In genomic region chr14:36176524-36176923, GRCh38 we compare ENCODE assay signal across 22 cellular contexts. TPM values are rescaled to one million over a fixed set of nuclear protein-coding genes. Genes with fewer than 3 reads are reported as not detected.
A peak's percentile ranks its signal among the peaks of the same experiment; 100 is the strongest.
DNase-seq lines count a peak whose midpoint lies in the region; ATAC-seq and TF ChIP-seq lines count a peak whose summit lies in the region.
"Had no signal": no experiment of that assay in that cellular context is flagged by ENCODE, and none has a peak within 500 bp of the region (broad histone marks: within the 10 kb centered on the region; RNA-seq: fewer than 3 reads in every experiment).

PTCSC3 (minus strand) TSS chr14:36176722.

- H3K4me1 ChIP-seq in GM23338 (ENCODE audit: insufficient read depth), result peaks cover 3% of the 10 kb centered on the region; the same call in 1 of the 2 replicates
- H3K4me1 ChIP-seq: Peyer's patch had no signal

- H4K20me1 ChIP-seq in GM23338 (replicated peaks; ENCODE audit: insufficient read depth), result no peaks in the 10 kb centered on the region

- no peaks in the 10 kb centered on the region for H3K79me2 ChIP-seq in GM23338 (replicated peaks; ENCODE audit: insufficient read depth)

- no peaks in the 10 kb centered on the region for H3K36me3 ChIP-seq in GM23338 (ENCODE audit: insufficient read depth)
- H3K36me3 ChIP-seq: MG63, Peyer's patch had no signal

- no peak within 1 kb of the TSS for H3K27ac Mint-ChIP-seq in GM23338
- peak within 1 kb of the TSS; percentile 37 to 92 (median 84) for H3K27ac Mint-ChIP-seq in nephron
- H3K27ac Mint-ChIP-seq in T-helper 2 cell treated with Interferon-gamma antibody and Interleukin-4, amounts not matched to agents 5 μg/mL and 100 μg/mL, for 36 hours, result no peak within 1 kb of the TSS
- H3K27ac Mint-ChIP-seq: CD8-positive, alpha-beta T cell had no signal

- H3K9me3 Mint-ChIP-seq in GM23338 (no peaks in the 10 kb centered on the region), nephron (no peaks in the 10 kb centered on the region)
- H3K9me3 Mint-ChIP-seq in T-helper 2 cell treated with Interferon-gamma antibody and Interleukin-4, amounts not matched to agents 5 μg/mL and 100 μg/mL, for 36 hours, result no peaks in the 10 kb centered on the region
- H3K9me3 Mint-ChIP-seq: CD8-positive, alpha-beta T cell had no signal

- CTCF ChIA-PET in GM10248 (lab: Yijun Ruan, JAX), result interaction anchor here (1.3 kb wide), 1 partner anchor 79 kb away, joined by 3 read pairs; no protein-coding TSS in a partner anchor

- H3K36me3 Mint-ChIP-seq in GM23338 (ENCODE audit: low read depth), result no peaks in the 10 kb centered on the region
- H3K36me3 Mint-ChIP-seq in nephron (ENCODE audit: low read depth), result no peaks in the 10 kb centered on the region
- H3K36me3 Mint-ChIP-seq in T-helper 2 cell treated with Interferon-gamma antibody and Interleukin-4, amounts not matched to agents 5 μg/mL and 100 μg/mL, for 36 hours (ENCODE audit: low read depth), result no peaks in the 10 kb centered on the region
- H3K36me3 Mint-ChIP-seq: CD8-positive, alpha-beta T cell had no signal

- DNase-seq in GM23338 (ENCODE audit: low spot score) (no peak), fibroblast of gingiva (ENCODE audit: low read depth) (peak; percentile 78), GM10248 (ENCODE audit: extremely low spot score) (no peak), AML-193 (lab: John Stamatoyannopoulos, UW) (no peak), SK-N-DZ (ENCODE audit: low spot score) (no peak)
- no peak for DNase-seq in T-helper 2 cell treated with Interferon-gamma antibody and Interleukin-4, amounts not matched to agents 5 μg/mL and 100 μg/mL, for 36 hours (ENCODE audit: low spot score)
- DNase-seq: C1 segment of cervical spinal cord; CD8-positive, alpha-beta T cell; Kasumi-1; MG63; NCI-H1417; NCI-H1694 treated with DMSO at 0.1 percent for 48 hours; NCI-H2081 treated with DMSO at 0.1 percent for 48 hours; NCI-H2171 treated with DMSO at 0.1 percent for 48 hours; NCI-H446; NCI-H526; Peyer's patch had no signal

- TF ChIP-seq CTCF in GM23338 (conservative IDR thresholded peaks at IDR 0.05; ENCODE audit: low read depth in 2 of 2) (no peak), nephron (IDR thresholded peaks at IDR 0.05; ENCODE audit: unreplicated experiment in 3 of 3) (no peak), GM10248 (IDR thresholded peaks at IDR 0.05; ENCODE audit: control extremely low read depth, extremely low read depth, low read depth, missing control alignments) (no peak)

- no peaks in the 10 kb centered on the region for H3K9me2 ChIP-seq in GM23338 (ENCODE audit: insufficient read depth)

- no peak within 1 kb of the TSS for H3K27ac ChIP-seq in GM23338 (ENCODE audit: low read depth)
- H3K27ac ChIP-seq: Peyer's patch had no signal

- H3K4me1 Mint-ChIP-seq in GM23338, result no peaks in the 10 kb centered on the region
- peaks cover 18% of the 10 kb centered on the region for H3K4me1 Mint-ChIP-seq in nephron
- H3K4me1 Mint-ChIP-seq in T-helper 2 cell treated with Interferon-gamma antibody and Interleukin-4, amounts not matched to agents 5 μg/mL and 100 μg/mL, for 36 hours (ENCODE audit: low read depth), result no peaks in the 10 kb centered on the region

- ATAC-seq in GM23338, result no peak
- ATAC-seq: CD8-positive, alpha-beta T cell had no signal

- no peak within 1 kb of the TSS for H3K4me3 Mint-ChIP-seq in GM23338
- no peak within 1 kb of the TSS for H3K4me3 Mint-ChIP-seq in nephron
- no peak within 1 kb of the TSS for H3K4me3 Mint-ChIP-seq in T-helper 2 cell treated with Interferon-gamma antibody and Interleukin-4, amounts not matched to agents 5 μg/mL and 100 μg/mL, for 36 hours
- H3K4me3 Mint-ChIP-seq: CD8-positive, alpha-beta T cell had no signal

- no peaks in the 10 kb centered on the region for H3K27me3 ChIP-seq in GM23338 (ENCODE audit: insufficient read depth)
- H3K27me3 ChIP-seq: MG63, Peyer's patch had no signal

- H3K4me2 ChIP-seq in GM23338, result no peak within 1 kb of the TSS

- no peak within 1 kb of the TSS for H3K4me3 ChIP-seq in GM23338
- H3K4me3 ChIP-seq: MG63, Peyer's patch had no signal

- H3F3A ChIP-seq in GM23338 (replicated peaks; ENCODE audit: low read depth), result no peaks in the 10 kb centered on the region

- peaks cover 5% of the 10 kb centered on the region for H3K27me3 Mint-ChIP-seq in GM23338 (ENCODE audit: insufficient read depth, low read depth, poor library complexity)
- H3K27me3 Mint-ChIP-seq in nephron (ENCODE audit: low read depth), result peaks cover 4% of the 10 kb centered on the region
- H3K27me3 Mint-ChIP-seq in T-helper 2 cell treated with Interferon-gamma antibody and Interleukin-4, amounts not matched to agents 5 μg/mL and 100 μg/mL, for 36 hours (ENCODE audit: low read depth), result no peaks in the 10 kb centered on the region

- POLR2A ChIA-PET in GM10248 (lab: Yijun Ruan, JAX), result no interaction called here

- peak within 1 kb of the TSS; percentile 70; the same call in 1 of the 2 replicates for H2AFZ ChIP-seq in GM23338

TF ChIP-seq in GM23338, 12 proteins besides CTCF, POLR2A, EP300 and RAD21 (continues in another document):
- no peak for TF ChIP-seq EZH2phosphoT487 (IDR thresholded peaks at IDR 0.05; ENCODE audit: unreplicated experiment)
- no peak for TF ChIP-seq ZNF114 (CRISPR knock-in tag; IDR thresholded peaks at IDR 0.05)
- TF ChIP-seq STAT1 (IDR thresholded peaks at IDR 0.05; ENCODE audit: unreplicated experiment), result no peak
- no peak for TF ChIP-seq JUNB (IDR thresholded peaks at IDR 0.05; ENCODE audit: unreplicated experiment)
- no peak for TF ChIP-seq NANOG (IDR thresholded peaks at IDR 0.05; ENCODE audit: borderline replicate concordance)
- TF ChIP-seq REST (IDR thresholded peaks at IDR 0.05; ENCODE audit: unreplicated experiment), result no peak
- TF ChIP-seq ZNF331 (CRISPR knock-in tag; IDR thresholded peaks at IDR 0.05; ENCODE audit: low read depth), result no peak
- TF ChIP-seq EZH2 (IDR thresholded peaks at IDR 0.05; ENCODE audit: low read depth, unreplicated experiment), result no peak
- no peak for TF ChIP-seq CREB1 (CRISPR knock-in tag; IDR thresholded peaks at IDR 0.05; ENCODE audit: low read depth)
- no peak for TF ChIP-seq POLR2AphosphoS5 (IDR thresholded peaks at IDR 0.05; ENCODE audit: low read depth)
- no peak for TF ChIP-seq ETS1 (IDR thresholded peaks at IDR 0.05)

RNA-seq across cellular contexts. Expression of gene PTCSC3, which starts in this region (rescaled TPM):
- not detected in 2 replicates for total RNA-seq in GM23338 (2014; rRNA removed; shearing (Covaris generic))
- not detected in 2 replicates for polyA plus RNA-seq in GM23338 (2016; fragmentation: Nextera tagmentation; extraction: Ambion mirVana)
- not detected in 2 replicates for polyA plus RNA-seq in SK-N-DZ (2014; cell fraction: cytosol; rRNA removed)
- not detected in 2 replicates for polyA plus RNA-seq in SK-N-DZ (2014; cell fraction: nucleus; rRNA removed)
- total RNA-seq: A673; CD8-positive, alpha-beta T cell; G401; H1; OCI-LY7; Peyer's patch had no signal
- polyA plus RNA-seq: H1 had no signal

Comparison
In these comparisons a context has a peak if more than half of its experiments do, and no peak if none do; other contexts are left out.
1. H3K27ac Mint-ChIP-seq: peak in nephron (3 of 3); none in GM23338 (single experiment) and T-helper 2 cell treated with Interferon-gamma antibody and Interleukin-4, amounts not matched to agents 5 μg/mL and 100 μg/mL, for 36 hours (single experiment).